Comparison of ENCODE assay signal across 2 cellular contexts in the genomic region with DNA sequence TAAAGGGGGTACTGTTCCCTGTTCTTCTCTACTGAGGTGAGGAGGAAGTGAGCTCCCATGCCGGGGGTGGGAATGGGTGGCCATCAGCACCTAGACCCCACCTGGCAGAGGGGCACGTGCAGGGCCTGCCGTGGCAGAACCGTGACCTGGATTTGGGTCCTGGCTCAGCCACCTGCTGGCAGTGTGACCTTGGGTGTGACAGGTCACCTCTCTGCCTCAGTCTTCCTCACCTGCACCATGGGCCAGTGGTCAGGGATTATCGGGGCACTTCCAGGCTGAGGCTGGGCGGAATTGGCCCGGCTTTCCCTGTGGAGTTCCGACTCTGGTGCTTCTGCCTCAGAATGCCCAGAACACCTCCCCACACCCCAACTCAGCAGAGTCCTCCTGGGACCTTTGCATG.
TF ChIP-seq lines count a peak whose summit lies in the region.
"Not testable (repeated sequence)": the region's sequence is repeated elsewhere in the genome, so short reads cannot be mapped to it uniquely, and the experiment has no call there.

No MANE protein-coding gene starts in this region.

TF ChIP-seq in K562, 482 proteins besides CTCF, POLR2A, EP300 and RAD21:
- peak; percentile 92 for TF ChIP-seq ESRRA (IDR thresholded peaks at IDR 0.05; ENCODE audit: borderline replicate concordance, low read depth)
- TF ChIP-seq, protein P1, sequence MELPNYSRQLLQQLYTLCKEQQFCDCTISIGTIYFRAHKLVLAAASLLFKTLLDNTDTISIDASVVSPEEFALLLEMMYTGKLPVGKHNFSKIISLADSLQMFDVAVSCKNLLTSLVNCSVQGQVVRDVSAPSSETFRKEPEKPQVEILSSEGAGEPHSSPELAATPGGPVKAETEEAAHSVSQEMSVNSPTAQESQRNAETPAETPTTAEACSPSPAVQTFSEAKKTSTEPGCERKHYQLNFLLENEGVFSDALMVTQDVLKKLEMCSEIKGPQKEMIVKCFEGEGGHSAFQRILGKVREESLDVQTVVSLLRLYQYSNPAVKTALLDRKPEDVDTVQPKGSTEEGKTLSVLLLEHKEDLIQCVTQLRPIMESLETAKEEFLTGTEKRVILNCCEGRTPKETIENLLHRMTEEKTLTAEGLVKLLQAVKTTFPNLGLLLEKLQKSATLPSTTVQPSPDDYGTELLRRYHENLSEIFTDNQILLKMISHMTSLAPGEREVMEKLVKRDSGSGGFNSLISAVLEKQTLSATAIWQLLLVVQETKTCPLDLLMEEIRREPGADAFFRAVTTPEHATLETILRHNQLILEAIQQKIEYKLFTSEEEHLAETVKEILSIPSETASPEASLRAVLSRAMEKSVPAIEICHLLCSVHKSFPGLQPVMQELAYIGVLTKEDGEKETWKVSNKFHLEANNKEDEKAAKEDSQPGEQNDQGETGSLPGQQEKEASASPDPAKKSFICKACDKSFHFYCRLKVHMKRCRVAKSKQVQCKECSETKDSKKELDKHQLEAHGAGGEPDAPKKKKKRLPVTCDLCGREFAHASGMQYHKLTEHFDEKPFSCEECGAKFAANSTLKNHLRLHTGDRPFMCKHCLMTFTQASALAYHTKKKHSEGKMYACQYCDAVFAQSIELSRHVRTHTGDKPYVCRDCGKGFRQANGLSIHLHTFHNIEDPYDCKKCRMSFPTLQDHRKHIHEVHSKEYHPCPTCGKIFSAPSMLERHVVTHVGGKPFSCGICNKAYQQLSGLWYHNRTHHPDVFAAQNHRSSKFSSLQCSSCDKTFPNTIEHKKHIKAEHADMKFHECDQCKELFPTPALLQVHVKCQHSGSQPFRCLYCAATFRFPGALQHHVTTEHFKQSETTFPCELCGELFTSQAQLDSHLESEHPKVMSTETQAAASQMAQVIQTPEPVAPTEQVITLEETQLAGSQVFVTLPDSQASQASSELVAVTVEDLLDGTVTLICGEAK (IDR thresholded peaks at IDR 0.05) = not testable (repeated sequence)
- TF ChIP-seq, protein P1 (CRISPR knock-in tag; IDR thresholded peaks at IDR 0.05) = 0 out of 2 replicates have a peak, but pooled peaks have one; percentile 3
- 0 out of 2 replicates have a peak, but pooled peaks have one; percentile 1 for TF ChIP-seq RBFOX2 (IDR thresholded peaks at IDR 0.05; ENCODE audit: low read depth, low read length)
- TF ChIP-seq TGIF2 (CRISPR knock-in tag; IDR thresholded peaks at IDR 0.05) = 0 out of 2 replicates have a peak, but pooled peaks have one; percentile 15
- TF ChIP-seq, protein P2, sequence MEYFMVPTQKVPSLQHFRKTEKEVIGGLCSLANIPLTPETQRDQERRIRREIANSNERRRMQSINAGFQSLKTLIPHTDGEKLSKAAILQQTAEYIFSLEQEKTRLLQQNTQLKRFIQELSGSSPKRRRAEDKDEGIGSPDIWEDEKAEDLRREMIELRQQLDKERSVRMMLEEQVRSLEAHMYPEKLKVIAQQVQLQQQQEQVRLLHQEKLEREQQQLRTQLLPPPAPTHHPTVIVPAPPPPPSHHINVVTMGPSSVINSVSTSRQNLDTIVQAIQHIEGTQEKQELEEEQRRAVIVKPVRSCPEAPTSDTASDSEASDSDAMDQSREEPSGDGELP (CRISPR knock-in tag; IDR thresholded peaks at IDR 0.05; ENCODE audit: borderline replicate concordance) = 0 out of 2 replicates have a peak, but pooled peaks have one; percentile 21
- 0 out of 2 replicates have a peak, but pooled peaks have one; percentile 38 for TF ChIP-seq ZBTB1 (CRISPR knock-in tag; IDR thresholded peaks at IDR 0.05; ENCODE audit: borderline replicate concordance, low read depth)

TF ChIP-seq in HepG2, 621 proteins besides CTCF, POLR2A, EP300 and RAD21:
- peak; percentile 30; the same call in 1 of the 2 replicates for TF ChIP-seq ZNF629 (CRISPR knock-in tag; conservative IDR thresholded peaks at IDR 0.05)
TF ChIP-seq in HepG2: peak in this region for 1; not testable (repeated sequence) for 620.
